ENCODE assay signal across 14 cellular contexts in genomic region chr10:31209523-31209922, GRCh38.
DNase-seq lines count a peak whose midpoint lies in the region; ATAC-seq and TF ChIP-seq lines count a peak whose summit lies in the region.
"Had no signal": no experiment of that assay in that cellular context is flagged by ENCODE, and none has a peak within 500 bp of the region (broad histone marks: within the 10 kb centered on the region; RNA-seq: fewer than 3 reads in every experiment).

No MANE protein-coding gene starts in this region.

- H3K9me3 Mint-ChIP-seq in activated CD4-positive, alpha-beta T cell treated with anti-CD3 and anti-CD28 coated beads, Interleukin-2, amount 10 ng/mL, durations not matched to agents 24 days and 14 days = no peaks in the 10 kb centered on the region
- H3K9me3 Mint-ChIP-seq: CD4-positive, alpha-beta T cell had no signal

- no peak overlapping the region for H3K27ac Mint-ChIP-seq in activated CD4-positive, alpha-beta T cell treated with anti-CD3 and anti-CD28 coated beads, Interleukin-2, amount 10 ng/mL, durations not matched to agents 24 days and 14 days
- H3K27ac Mint-ChIP-seq: CD4-positive, alpha-beta T cell had no signal

- H3K4me1 Mint-ChIP-seq in activated CD4-positive, alpha-beta T cell treated with anti-CD3 and anti-CD28 coated beads, Interleukin-2, amount 10 ng/mL, durations not matched to agents 24 days and 14 days = no peaks in the 10 kb centered on the region

- ATAC-seq in sciatic nerve = peak; percentile 69

- TF ChIP-seq CTCF in GM13976 (IDR thresholded peaks at IDR 0.05; ENCODE audit: borderline replicate concordance, control extremely low read depth, extremely low read depth, insufficient read depth, missing control alignments) = no peak

- peak; percentile 44 for DNase-seq in activated CD4-positive, alpha-beta T cell treated with anti-CD3 and anti-CD28 coated beads, Interleukin-2, amount 10 ng/mL, durations not matched to agents 24 days and 14 days
- DNase-seq in activated CD4-positive, alpha-beta T cell treated with anti-CD3 and anti-CD28 coated beads for 1 hour = no peak
- DNase-seq in KBM-7 (peak; percentile 49), UCSD-AML1 (lab: John Stamatoyannopoulos, UW; ENCODE audit: unreplicated experiment) (peak; percentile 22), sciatic nerve (ENCODE audit: low spot score) (no peak), NCI-H187 (lab: John Stamatoyannopoulos, UW) (no peak), GM13976 (ENCODE audit: low spot score) (no peak)
- no peak for DNase-seq in activated T-cell treated with anti-CD3 and anti-CD28 coated beads, Interleukin-2, amount 50 U/mL, for 48 hours
- DNase-seq: 8988T; AML-193; Calu3; CD4-positive, alpha-beta T cell; DMS 273 treated with DMSO at 0.1 percent for 48 hours; GM23248 had no signal

- H3K27me3 Mint-ChIP-seq in activated CD4-positive, alpha-beta T cell treated with anti-CD3 and anti-CD28 coated beads, Interleukin-2, amount 10 ng/mL, durations not matched to agents 24 days and 14 days = no peaks in the 10 kb centered on the region
- H3K27me3 Mint-ChIP-seq: CD4-positive, alpha-beta T cell had no signal

- no peaks in the 10 kb centered on the region for H3K36me3 Mint-ChIP-seq in activated CD4-positive, alpha-beta T cell treated with anti-CD3 and anti-CD28 coated beads, Interleukin-2, amount 10 ng/mL, durations not matched to agents 24 days and 14 days (ENCODE audit: low read depth)

- no peak overlapping the region for H3K4me3 Mint-ChIP-seq in activated CD4-positive, alpha-beta T cell treated with anti-CD3 and anti-CD28 coated beads, Interleukin-2, amount 10 ng/mL, durations not matched to agents 24 days and 14 days
- H3K4me3 Mint-ChIP-seq: CD4-positive, alpha-beta T cell had no signal

- intact Hi-C loops in activated CD4-positive, alpha-beta T cell treated with anti-CD3 and anti-CD28 coated beads, Interleukin-2, amount 10 ng/mL, durations not matched to agents 24 days and 14 days (cut with micrococcal nuclease) = no loop called here
- intact Hi-C loops in sciatic nerve (cut with DNase I) = no loop called here

- in situ Hi-C loops in KBM-7 (cut with MboI; ENCODE audit: low pct_unique_long_range_greater_than_20kb, low sequenced_read_pairs) (no loop called here), GM13976 (cut with MboI; ENCODE audit: low sequenced_read_pairs, unreplicated experiment) (no loop called here)

Comparison
In these comparisons a context has a peak if more than half of its experiments do, and no peak if none do; other contexts are left out.
1. DNase-seq: peak in activated CD4-positive, alpha-beta T cell treated with anti-CD3 and anti-CD28 coated beads, Interleukin-2, amount 10 ng/mL, durations not matched to agents 24 days and 14 days (single experiment), KBM-7 (single experiment) and UCSD-AML1 (single experiment); none in activated CD4-positive, alpha-beta T cell treated with anti-CD3 and anti-CD28 coated beads for 1 hour (single experiment), sciatic nerve (single experiment), activated T-cell treated with anti-CD3 and anti-CD28 coated beads, Interleukin-2, amount 50 U/mL, for 48 hours (0 of 2), NCI-H187 (0 of 2) and GM13976 (single experiment).